2 cellular contexts compared by ENCODE assay signal in the genomic region with DNA sequence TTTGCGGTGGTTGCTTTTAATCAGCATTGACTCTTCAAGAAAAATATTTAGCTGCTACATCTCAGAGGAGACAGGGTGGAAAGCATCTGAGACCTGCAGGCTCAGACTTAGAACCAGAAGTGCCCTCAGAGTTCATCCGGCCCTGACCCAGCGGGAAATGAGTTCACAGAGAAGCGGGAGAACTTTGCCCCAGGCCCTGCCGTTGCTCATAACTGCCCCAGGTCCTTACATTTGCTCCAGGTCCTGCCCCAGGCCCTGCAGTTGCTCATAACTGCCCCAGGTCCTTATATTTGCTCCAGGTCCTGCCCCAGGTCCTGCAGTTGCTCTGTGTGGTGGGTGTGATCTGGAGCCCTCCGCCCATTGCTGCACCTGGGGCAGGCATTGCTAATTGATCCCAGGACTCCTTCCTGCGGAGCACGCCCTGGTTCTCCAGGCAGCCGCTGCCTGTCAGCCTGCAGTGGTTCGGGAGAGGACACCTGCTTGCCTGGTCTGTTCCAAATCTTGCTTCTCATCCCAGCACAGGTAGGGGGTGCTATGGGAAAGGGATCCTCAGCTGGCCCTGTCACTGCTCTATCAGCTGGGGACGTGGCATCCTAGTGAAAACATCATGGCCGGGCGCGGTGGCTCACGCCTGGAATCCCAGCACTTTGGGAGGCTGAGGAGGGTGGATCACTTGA.
TF ChIP-seq lines count a peak whose summit lies in the region.

No MANE protein-coding gene starts in this region.

TF ChIP-seq in GM23338, 12 proteins besides CTCF, POLR2A, EP300 and RAD21 (continued from another document):
- TF ChIP-seq EZH2phosphoT487 (IDR thresholded peaks at IDR 0.05; ENCODE audit: unreplicated experiment) (no peak), EZH2 (IDR thresholded peaks at IDR 0.05; ENCODE audit: low read depth, unreplicated experiment) (no peak), POLR2AphosphoS5 (IDR thresholded peaks at IDR 0.05; ENCODE audit: low read depth) (no peak), REST (IDR thresholded peaks at IDR 0.05; ENCODE audit: unreplicated experiment) (no peak)

TF ChIP-seq in HEK293T, 16 proteins besides CTCF, POLR2A, EP300 and RAD21 (continued from another document):
- TF ChIP-seq CTBP1 (IDR thresholded peaks at IDR 0.05; ENCODE audit: borderline replicate concordance) (no peak), HDGF (IDR thresholded peaks at IDR 0.05; ENCODE audit: borderline replicate concordance) (no peak), LEF1 (IDR thresholded peaks at IDR 0.05; ENCODE audit: borderline replicate concordance) (no peak), SUZ12 (IDR thresholded peaks at IDR 0.05) (no peak), ELF4 (IDR thresholded peaks at IDR 0.05) (no peak), FOXA1 (IDR thresholded peaks at IDR 0.05) (no peak), NFRKB (IDR thresholded peaks at IDR 0.05) (no peak), L3MBTL2 (conservative IDR thresholded peaks at IDR 0.05) (no peak), PKNOX1 (IDR thresholded peaks at IDR 0.05) (no peak)
